In the genomic region with DNA sequence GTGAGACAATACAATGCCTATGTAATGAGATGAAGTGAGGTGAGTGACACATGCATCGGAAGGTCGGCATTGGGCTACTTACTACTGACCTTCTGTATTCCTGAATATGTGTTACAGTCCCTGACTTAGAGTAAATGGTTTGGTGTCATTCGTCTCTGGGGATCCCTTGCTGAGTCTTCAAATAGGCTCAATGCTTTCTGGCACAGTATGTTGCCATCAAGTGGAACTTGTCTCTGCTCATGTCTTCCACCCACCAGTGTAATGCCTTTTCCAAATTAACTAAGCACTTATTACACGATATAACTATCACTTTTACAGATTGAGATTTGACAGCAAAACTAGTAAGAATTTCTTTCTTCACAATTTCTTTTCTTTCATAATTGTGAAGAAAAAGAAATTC, we compare ENCODE assay signal across 28 cellular contexts.
"Had no signal": no experiment of that assay in that cellular context is flagged by ENCODE, and none has a peak within 500 bp of the region (broad histone marks: within the 10 kb centered on the region; RNA-seq: fewer than 3 reads in every experiment).

No MANE protein-coding gene starts in this region.

- H3K27ac ChIP-seq: esophagus muscularis mucosa, foreskin keratinocyte, heart left ventricle, neutrophil, ovary, right lobe of liver, skin epidermis, thoracic aorta, uterus had no signal

- H3K9me3 ChIP-seq: esophagus muscularis mucosa, mucosa of descending colon, neutrophil, ovary, right lobe of liver, thoracic aorta, uterus had no signal

- H3K4me1 Mint-ChIP-seq: brain, WTC11 had no signal

- H3K4me3 Mint-ChIP-seq: activated CD4-positive, alpha-beta memory T cell treated with anti-CD3 and anti-CD28 coated beads, Interleukin-2, amount 10 ng/mL, durations not matched to agents 7 days and 5 days; activated CD4-positive, alpha-beta T cell treated with anti-CD3 and anti-CD28 coated beads, Interleukin-2, amount 10 ng/mL, durations not matched to agents 7 days and 5 days; activated naive CD4-positive, alpha-beta T cell treated with anti-CD3 and anti-CD28 coated beads, Interleukin-2, amount 50 U/mL, for 24 hours; activated T-cell treated with anti-CD3 and anti-CD28 coated beads, Interleukin-2, amount 50 U/mL, for 24 hours; brain; naive B cell; nephron progenitor cell; stimulated activated effector memory CD8-positive, alpha-beta T cell treated with anti-CD3 and anti-CD28 coated beads, Interleukin-12 subunit alpha, Interleukin-12 subunit beta, amount 100 ng/mL, for 72 hours; stimulated activated naive CD8-positive, alpha-beta T cell treated with anti-CD3 and anti-CD28 coated beads, Interleukin-15, Interleukin-2, amounts not matched to agents 100 ng/mL and 50 ng/mL, for 24 hours; type B pancreatic cell; WTC11 had no signal

- H3K27ac Mint-ChIP-seq: activated CD4-positive, alpha-beta memory T cell treated with anti-CD3 and anti-CD28 coated beads, Interleukin-2, amount 10 ng/mL, durations not matched to agents 7 days and 5 days; activated CD4-positive, alpha-beta T cell treated with anti-CD3 and anti-CD28 coated beads, Interleukin-2, amount 10 ng/mL, durations not matched to agents 7 days and 5 days; activated naive CD4-positive, alpha-beta T cell treated with anti-CD3 and anti-CD28 coated beads, Interleukin-2, amount 50 U/mL, for 24 hours; activated T-cell treated with anti-CD3 and anti-CD28 coated beads, Interleukin-2, amount 50 U/mL, for 24 hours; brain; nephron progenitor cell; progenitor cell of endocrine pancreas; stimulated activated effector memory CD8-positive, alpha-beta T cell treated with anti-CD3 and anti-CD28 coated beads, Interleukin-12 subunit alpha, Interleukin-12 subunit beta, amount 100 ng/mL, for 72 hours; stimulated activated naive CD8-positive, alpha-beta T cell treated with anti-CD3 and anti-CD28 coated beads, Interleukin-15, Interleukin-2, amounts not matched to agents 100 ng/mL and 50 ng/mL, for 24 hours; type B pancreatic cell; WTC11 had no signal

- H3K27me3 Mint-ChIP-seq: activated CD4-positive, alpha-beta memory T cell treated with anti-CD3 and anti-CD28 coated beads, Interleukin-2, amount 10 ng/mL, durations not matched to agents 7 days and 5 days; activated CD4-positive, alpha-beta T cell treated with anti-CD3 and anti-CD28 coated beads, Interleukin-2, amount 10 ng/mL, durations not matched to agents 7 days and 5 days; activated naive CD4-positive, alpha-beta T cell treated with anti-CD3 and anti-CD28 coated beads, Interleukin-2, amount 50 U/mL, for 24 hours; activated T-cell treated with anti-CD3 and anti-CD28 coated beads, Interleukin-2, amount 50 U/mL, for 24 hours; brain; naive B cell; progenitor cell of endocrine pancreas; stimulated activated naive CD8-positive, alpha-beta T cell treated with anti-CD3 and anti-CD28 coated beads, Interleukin-15, Interleukin-2, amounts not matched to agents 100 ng/mL and 50 ng/mL, for 24 hours; type B pancreatic cell had no signal

- ATAC-seq: heart left ventricle; mucosa of descending colon; stimulated activated effector memory CD8-positive, alpha-beta T cell treated with anti-CD3 and anti-CD28 coated beads, Interleukin-12 subunit alpha, Interleukin-12 subunit beta, amount 100 ng/mL, for 72 hours; WTC11 had no signal

- H3K27me3 ChIP-seq: esophagus muscularis mucosa, foreskin keratinocyte, heart left ventricle, neutrophil, ovary, right lobe of liver, uterus had no signal

- H3K4me3 ChIP-seq: esophagus muscularis mucosa, heart left ventricle, mucosa of descending colon, ovary, right lobe of liver, skin epidermis, thoracic aorta, uterus had no signal

- H3K9me3 Mint-ChIP-seq: activated naive CD4-positive, alpha-beta T cell treated with anti-CD3 and anti-CD28 coated beads, Interleukin-2, amount 50 U/mL, for 24 hours; activated T-cell treated with anti-CD3 and anti-CD28 coated beads, Interleukin-2, amount 50 U/mL, for 24 hours; stimulated activated effector memory CD8-positive, alpha-beta T cell treated with anti-CD3 and anti-CD28 coated beads, Interleukin-12 subunit alpha, Interleukin-12 subunit beta, amount 100 ng/mL, for 72 hours had no signal

- H3K36me3 ChIP-seq: neutrophil, ovary, right lobe of liver, thoracic aorta, uterus had no signal

- DNase-seq: activated CD4-positive, alpha-beta memory T cell treated with anti-CD3 and anti-CD28 coated beads, Interleukin-2, amount 10 ng/mL, durations not matched to agents 7 days and 5 days; activated CD4-positive, alpha-beta T cell treated with anti-CD3 and anti-CD28 coated beads for 1 hour; activated CD4-positive, alpha-beta T cell treated with anti-CD3 and anti-CD28 coated beads, Interleukin-2, amount 10 ng/mL, durations not matched to agents 7 days and 5 days; activated CD8-positive, alpha-beta memory T cell treated with anti-CD3 and anti-CD28 coated beads, Interleukin-2, amount 50 U/mL, for 48 hours; activated gamma-delta T cell treated with Interleukin-2 at 50 U/mL for 16 hours; activated T-cell treated with anti-CD3 and anti-CD28 coated beads, Interleukin-2, amount 50 U/mL, for 24 hours; heart left ventricle; mesendoderm; mucosa of descending colon; naive B cell; nephron progenitor cell; ovary; right lobe of liver; stimulated activated CD4-positive, alpha-beta T cell treated with anti-CD3 and anti-CD28 coated beads, Interleukin-4, amount 100 ng/mL, for 24 hours; T-helper 2 cell; uterus had no signal

- H3K4me1 ChIP-seq: right lobe of liver had no signal
